9 cellular contexts compared by ENCODE assay signal in the genomic region with DNA sequence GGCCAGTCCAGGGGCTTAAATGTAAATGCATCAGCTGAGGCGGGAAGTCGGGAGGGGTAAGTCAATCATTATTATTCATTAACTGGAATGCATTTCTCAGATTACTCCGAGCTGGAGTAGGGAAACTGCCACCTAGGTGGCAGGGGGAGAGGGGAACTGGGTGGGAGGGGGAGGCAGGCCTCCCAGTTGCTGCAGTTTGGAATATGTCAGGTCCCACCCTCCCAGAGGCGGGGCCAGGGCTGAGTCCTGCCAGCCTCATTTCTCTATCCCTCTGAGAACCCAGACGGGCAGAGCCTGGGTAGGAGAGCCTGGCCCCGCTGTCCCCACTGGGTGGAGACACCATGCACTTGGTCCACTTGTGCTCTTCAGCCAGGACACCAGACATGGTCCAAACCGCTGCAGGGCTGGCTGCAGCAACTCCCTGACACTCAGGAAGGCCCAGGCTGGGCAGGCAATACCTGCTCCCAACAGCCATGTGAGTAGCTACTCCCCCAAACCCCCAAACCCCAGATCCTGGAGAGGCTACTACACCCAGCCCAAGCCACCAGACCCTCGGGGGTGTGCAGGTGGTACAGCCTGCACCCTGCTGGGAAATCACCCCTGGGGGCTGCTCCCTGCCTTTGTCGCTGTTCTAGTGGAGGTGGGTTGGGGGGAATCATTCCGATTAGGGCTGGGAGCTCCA. TPM values are rescaled to one million over a fixed set of nuclear protein-coding genes. Genes with fewer than 3 reads are reported as not detected.
A peak's percentile ranks its signal among the peaks of the same experiment; 100 is the strongest.
DNase-seq lines count a peak whose midpoint lies in the region; ATAC-seq and TF ChIP-seq lines count a peak whose summit lies in the region.
"Had no signal": no experiment of that assay in that cellular context is flagged by ENCODE, and none has a peak within 500 bp of the region (broad histone marks: within the 10 kb centered on the region; RNA-seq: fewer than 3 reads in every experiment).

A gene with protein sequence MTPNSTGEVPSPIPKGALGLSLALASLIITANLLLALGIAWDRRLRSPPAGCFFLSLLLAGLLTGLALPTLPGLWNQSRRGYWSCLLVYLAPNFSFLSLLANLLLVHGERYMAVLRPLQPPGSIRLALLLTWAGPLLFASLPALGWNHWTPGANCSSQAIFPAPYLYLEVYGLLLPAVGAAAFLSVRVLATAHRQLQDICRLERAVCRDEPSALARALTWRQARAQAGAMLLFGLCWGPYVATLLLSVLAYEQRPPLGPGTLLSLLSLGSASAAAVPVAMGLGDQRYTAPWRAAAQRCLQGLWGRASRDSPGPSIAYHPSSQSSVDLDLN (plus strand): TSS at position 274 of the 682 bp plus-strand sequence. CDS start 1,710 bp downstream, outside the sequence.

- peaks cover 36% of the 10 kb centered on the region for H3K36me3 Mint-ChIP-seq in CD4-positive, alpha-beta T cell (ENCODE audit: low read depth)

- no peaks in the 10 kb centered on the region for H3K27me3 Mint-ChIP-seq in CD4-positive, alpha-beta T cell

- intact Hi-C loops in CD4-positive, alpha-beta T cell (cut with DNase I, micrococcal nuclease): no loop called here

- H3K27ac ChIP-seq in CD4-positive, alpha-beta T cell (ENCODE audit: low read depth, low read length): no peak within 1 kb of the TSS
- H3K27ac ChIP-seq in osteoblast (ENCODE audit: low read depth, low read length): peak within 1 kb of the TSS; percentile 64
- H3K27ac ChIP-seq: KMS-11 had no signal

- H2AFZ ChIP-seq in osteoblast (ENCODE audit: low read length): no peak within 1 kb of the TSS

- POLR2A ChIA-PET in CD4-positive, alpha-beta T cell (lab: Charles Lee): interaction anchor here (0.6 to 1.6 kb wide), 3 partner anchors 9 to 35 kb away, joined by 3 to 6 read pairs (median 5); a partner anchor contains a TSS

- H3K9me3 Mint-ChIP-seq in CD4-positive, alpha-beta T cell: no peaks in the 10 kb centered on the region

- no peak within 1 kb of the TSS for H3K4me3 ChIP-seq in osteoblast (ENCODE audit: insufficient read depth, low read length)

- H3K4me3 Mint-ChIP-seq in CD4-positive, alpha-beta T cell: no peak within 1 kb of the TSS

- H3K9me3 ChIP-seq in CD4-positive, alpha-beta T cell (ENCODE audit: control insufficient read depth, low read length): no peaks in the 10 kb centered on the region
- H3K9me3 ChIP-seq in osteoblast (ENCODE audit: low read depth, low read length): no peaks in the 10 kb centered on the region

- H4K20me1 ChIP-seq in osteoblast (ENCODE audit: insufficient read depth, low read length): peaks cover 7% of the 10 kb centered on the region

- H3K79me2 ChIP-seq in osteoblast (ENCODE audit: insufficient read depth, low read length): no peaks in the 10 kb centered on the region

- no peak within 1 kb of the TSS for H3K4me2 ChIP-seq in osteoblast (ENCODE audit: insufficient read depth, low read length)
- H3K4me2 ChIP-seq: KMS-11 had no signal

- ATAC-seq in CD4-positive, alpha-beta T cell (ENCODE audit: poor library complexity): no peak

- no peak for TF ChIP-seq CTCF in CD4-positive, alpha-beta T cell (IDR thresholded peaks at IDR 0.05)
- no peak for TF ChIP-seq CTCF in osteoblast (IDR thresholded peaks at IDR 0.05; ENCODE audit: extremely low read depth, low read depth, low read length)

- H3K27me3 ChIP-seq in CD4-positive, alpha-beta T cell (ENCODE audit: control insufficient read depth, insufficient read depth, low read length): no peaks in the 10 kb centered on the region
- H3K27me3 ChIP-seq in osteoblast (ENCODE audit: insufficient read depth, low read length): no peaks in the 10 kb centered on the region

- DNase-seq in CD4-positive, alpha-beta T cell: peak in 1 of 10 experiments; percentile 31
- DNase-seq in NCI-H526 treated with DMSO at 0.1 percent for 48 hours (lab: John Stamatoyannopoulos, UW) (peak; percentile 37), glomerular visceral epithelial cell (ENCODE audit: extremely low spot score) (peak; percentile 54), osteoblast (ENCODE audit: insufficient read length, low spot score, missing footprints) (peak; percentile 90), UCSD-AML1 (lab: John Stamatoyannopoulos, UW; ENCODE audit: unreplicated experiment) (no peak), activated gamma-delta T cell (lab: John Stamatoyannopoulos, UW) (no peak), hippocampal formation (lab: John Stamatoyannopoulos, UW) (no peak), cerebellar nuclear complex (lab: John Stamatoyannopoulos, UW) (no peak)

- peaks cover 14% of the 10 kb centered on the region for H3K4me1 ChIP-seq in osteoblast (ENCODE audit: insufficient read depth, low read length)

- peaks cover 31% of the 10 kb centered on the region for H3K36me3 ChIP-seq in osteoblast (ENCODE audit: insufficient read depth, low read length)

- CTCF ChIA-PET in CD4-positive, alpha-beta T cell (lab: Charles Lee): no interaction called here

- H3K27ac Mint-ChIP-seq in CD4-positive, alpha-beta T cell: peak within 1 kb of the TSS; percentile 71

- H3K4me1 Mint-ChIP-seq in CD4-positive, alpha-beta T cell (ENCODE audit: low read depth): peaks cover 17% of the 10 kb centered on the region

RNA-seq across cellular contexts. Expression of the gene that starts here (rescaled TPM):
- 1 to 10 TPM; 1.6 to 1.8 TPM for total RNA-seq in CD4-positive, alpha-beta T cell
- 0.36 TPM in 1 of 2 replicates, not detected in the other for total RNA-seq in osteoblast

Comparison
In these comparisons a context has a peak if more than half of its experiments do, and no peak if none do; other contexts are left out.
1. Peak in DNase-seq and H3K27ac ChIP-seq in osteoblast; RNA of the gene not detected or under 1 TPM.
2. DNase-seq: peak in NCI-H526 treated with DMSO at 0.1 percent for 48 hours (single experiment) and glomerular visceral epithelial cell (single experiment); none in UCSD-AML1 (single experiment), activated gamma-delta T cell (single experiment), hippocampal formation (0 of 2) and cerebellar nuclear complex (0 of 2).